17 cellular contexts compared by ENCODE assay signal in the genomic region with DNA sequence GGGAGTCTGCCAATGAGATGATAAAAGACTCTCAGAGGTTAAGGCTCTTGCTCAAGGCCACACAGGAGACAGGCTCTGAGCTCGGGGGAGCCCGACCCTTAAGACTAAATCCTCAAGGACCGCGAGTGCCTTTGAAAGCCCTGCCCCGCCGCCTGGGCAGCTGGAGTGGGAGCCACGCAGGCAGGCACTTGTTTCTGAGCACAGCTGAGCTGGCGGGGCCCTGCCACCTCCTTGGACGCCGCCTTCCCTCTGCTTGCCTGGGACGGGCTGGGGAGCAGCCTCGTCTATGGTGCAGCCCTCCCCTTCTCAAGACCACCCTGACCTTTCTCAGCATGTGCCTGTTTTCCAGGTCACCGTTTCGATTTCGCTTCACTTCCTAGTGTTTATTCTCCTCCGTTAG.
"Had no signal": no experiment of that assay in that cellular context is flagged by ENCODE, and none has a peak within 500 bp of the region (broad histone marks: within the 10 kb centered on the region; RNA-seq: fewer than 3 reads in every experiment).

No MANE protein-coding gene starts in this region.

- H3K36me3 ChIP-seq: ascending aorta, cardiac muscle cell, esophagus squamous epithelium, stomach, thoracic aorta had no signal

- H3K4me3 ChIP-seq: ascending aorta, cardiac muscle cell, esophagus squamous epithelium, stomach, thoracic aorta had no signal

- DNase-seq: activated CD4-positive, alpha-beta T cell treated with anti-CD3 and anti-CD28 coated beads for 4 hours; activated CD8-positive, alpha-beta memory T cell treated with anti-CD3 and anti-CD28 coated beads, Interleukin-2, amount 50 U/mL, for 48 hours; activated CD8-positive, alpha-beta T cell treated with anti-CD3 and anti-CD28 coated beads, Interleukin-2, amount 10 ng/mL, durations not matched to agents 7 days and 5 days; activated naive CD4-positive, alpha-beta T cell; activated naive CD8-positive, alpha-beta T cell treated with anti-CD3 and anti-CD28 coated beads, Interleukin-2, amount 50 U/mL, for 24 hours; esophagus squamous epithelium; foreskin keratinocyte; head of caudate nucleus; left colon; mammary epithelial cell; naive thymus-derived CD8-positive, alpha-beta T cell; stimulated activated CD4-positive, alpha-beta T cell treated with anti-CD3 and anti-CD28 coated beads, Interleukin-4, amount 100 ng/mL, for 4 hours; stomach; T1000 had no signal

- H3K4me1 ChIP-seq: ascending aorta, esophagus squamous epithelium, foreskin keratinocyte, stomach had no signal

- H3K4me1 Mint-ChIP-seq: naive thymus-derived CD8-positive, alpha-beta T cell had no signal

- H3K27me3 ChIP-seq: ascending aorta, cardiac muscle cell had no signal

- H3K27me3 Mint-ChIP-seq: activated naive CD8-positive, alpha-beta T cell treated with anti-CD3 and anti-CD28 coated beads, Interleukin-2, amount 50 U/mL, for 24 hours had no signal

- H3K36me3 Mint-ChIP-seq: naive thymus-derived CD8-positive, alpha-beta T cell had no signal

- H3K27ac Mint-ChIP-seq: activated CD8-positive, alpha-beta T cell treated with anti-CD3 and anti-CD28 coated beads, Interleukin-2, amount 10 ng/mL, durations not matched to agents 7 days and 5 days; activated naive CD8-positive, alpha-beta T cell treated with anti-CD3 and anti-CD28 coated beads, Interleukin-2, amount 50 U/mL, for 24 hours; naive thymus-derived CD8-positive, alpha-beta T cell had no signal

- H3K4me3 Mint-ChIP-seq: activated CD8-positive, alpha-beta T cell treated with anti-CD3 and anti-CD28 coated beads, Interleukin-2, amount 10 ng/mL, durations not matched to agents 7 days and 5 days; activated naive CD8-positive, alpha-beta T cell treated with anti-CD3 and anti-CD28 coated beads, Interleukin-2, amount 50 U/mL, for 24 hours; naive thymus-derived CD8-positive, alpha-beta T cell had no signal

- ATAC-seq: activated CD8-positive, alpha-beta T cell treated with anti-CD3 and anti-CD28 coated beads, Interleukin-2, amount 10 ng/mL, durations not matched to agents 7 days and 5 days; activated naive CD8-positive, alpha-beta T cell treated with anti-CD3 and anti-CD28 coated beads, Interleukin-2, amount 50 U/mL, for 24 hours; left colon; naive thymus-derived CD8-positive, alpha-beta T cell had no signal

- H3K9me3 Mint-ChIP-seq: activated naive CD8-positive, alpha-beta T cell treated with anti-CD3 and anti-CD28 coated beads, Interleukin-2, amount 50 U/mL, for 24 hours; naive thymus-derived CD8-positive, alpha-beta T cell had no signal

- H3K27ac ChIP-seq: ascending aorta, cardiac muscle cell, esophagus squamous epithelium, foreskin keratinocyte, stomach, thoracic aorta had no signal

- H3K9me3 ChIP-seq: ascending aorta, esophagus squamous epithelium, stomach, thoracic aorta had no signal
